ENCODE assay signal across 10 cellular contexts in the genomic region with DNA sequence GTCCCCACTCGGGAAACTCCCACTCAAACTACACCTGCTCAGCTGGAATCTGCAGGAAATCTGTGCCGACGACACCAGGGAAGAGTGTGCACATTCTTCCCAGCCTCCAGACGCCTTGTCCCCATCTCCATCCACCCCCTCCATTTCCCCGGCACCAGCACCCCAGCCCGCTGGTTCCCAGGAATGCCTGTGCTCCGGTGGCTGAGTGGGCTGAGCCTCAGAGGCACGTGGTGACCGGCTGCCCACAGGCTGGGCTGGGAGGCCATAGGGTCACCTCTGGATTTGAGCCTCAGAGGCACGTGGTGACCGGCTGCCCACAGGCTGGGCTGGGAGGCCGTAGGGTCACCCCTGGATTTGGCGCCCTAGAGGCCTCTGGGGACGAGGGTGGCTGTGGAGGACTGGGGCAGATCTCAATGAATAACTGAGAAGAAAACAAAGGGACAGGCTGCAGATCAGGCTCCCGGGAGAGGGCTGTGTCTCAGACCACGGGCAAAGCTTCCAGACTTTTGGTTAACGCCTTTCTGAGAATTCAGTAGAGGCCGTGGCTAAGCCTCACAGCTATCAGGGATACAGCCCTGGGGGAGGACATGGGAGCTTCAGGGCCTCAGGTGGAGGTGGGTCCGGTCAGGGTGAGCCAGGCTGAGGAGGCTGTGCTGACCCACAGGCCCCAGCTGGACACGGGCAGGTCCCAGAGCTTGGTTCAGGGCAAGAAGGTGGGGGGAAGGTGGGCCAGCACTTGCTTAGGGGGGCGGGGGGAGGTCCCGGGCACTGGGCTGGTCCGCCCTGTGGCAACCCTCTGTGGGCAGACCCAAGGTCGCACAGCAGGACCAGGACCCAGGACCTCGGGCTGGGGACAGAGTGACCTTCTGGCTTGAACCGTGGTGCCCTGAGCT. TPM values are rescaled to one million over a fixed set of nuclear protein-coding genes. Genes with fewer than 3 reads are reported as not detected.
A peak's percentile ranks its signal among the peaks of the same experiment; 100 is the strongest.
DNase-seq lines count a peak whose midpoint lies in the region; ATAC-seq, FAIRE-seq and TF ChIP-seq lines count a peak whose summit lies in the region.
"Had no signal": no experiment of that assay in that cellular context is flagged by ENCODE, and none has a peak within 500 bp of the region (broad histone marks: within the 10 kb centered on the region; RNA-seq: fewer than 3 reads in every experiment).

No MANE protein-coding gene starts in this region.

- no peak overlapping the region for H3K27ac ChIP-seq in CD4-positive, alpha-beta T cell (ENCODE audit: low read depth, low read length)
- no peak overlapping the region for H3K27ac ChIP-seq in WERI-Rb-1

- H3K36me3 Mint-ChIP-seq in CD4-positive, alpha-beta T cell (ENCODE audit: low read depth), result no peaks in the 10 kb centered on the region
- H3K36me3 Mint-ChIP-seq in chondrocyte (ENCODE audit: low read depth) (no peaks in the 10 kb centered on the region), neural crest cell (ENCODE audit: low read depth) (peaks cover 7% of the 10 kb centered on the region)

- H3K4me1 Mint-ChIP-seq in CD4-positive, alpha-beta T cell (ENCODE audit: low read depth), result no peaks in the 10 kb centered on the region
- no peaks in the 10 kb centered on the region for H3K4me1 Mint-ChIP-seq in chondrocyte (ENCODE audit: low read depth)
- peaks cover 6% of the 10 kb centered on the region for H3K4me1 Mint-ChIP-seq in neural crest cell

- H3K27me3 ChIP-seq in CD4-positive, alpha-beta T cell (ENCODE audit: control insufficient read depth, insufficient read depth, low read length), result no peaks in the 10 kb centered on the region
- no peaks in the 10 kb centered on the region for H3K27me3 ChIP-seq in WERI-Rb-1 (ENCODE audit: insufficient read depth, low read depth, severe bottlenecking)
- H3K27me3 ChIP-seq: esophagus squamous epithelium had no signal

- intact Hi-C loops in CD4-positive, alpha-beta T cell (cut with DNase I, micrococcal nuclease), result loop anchor here (2.0 to 5.0 kb wide), 2 partner anchors 34 to 51 kb away; partner anchors contain the start of gene TNFRSF18 (in 1 of the 2)

- peaks cover 16% of the 10 kb centered on the region for H3K9me3 Mint-ChIP-seq in CD4-positive, alpha-beta T cell
- H3K9me3 Mint-ChIP-seq in chondrocyte (ENCODE audit: low read depth) (peaks cover 19% of the 10 kb centered on the region), neural crest cell (peaks cover 18% of the 10 kb centered on the region)

- H3K27ac Mint-ChIP-seq in CD4-positive, alpha-beta T cell, result peak overlapping the region; percentile 42
- peak overlapping the region; percentile 27 for H3K27ac Mint-ChIP-seq in chondrocyte (ENCODE audit: unreplicated experiment)
- no peak overlapping the region for H3K27ac Mint-ChIP-seq in neural crest cell (ENCODE audit: unreplicated experiment)

- no peak for FAIRE-seq in GM12891 (lab: Jason Lieb, UNC)

- H3K9me3 ChIP-seq in CD4-positive, alpha-beta T cell (ENCODE audit: control insufficient read depth, low read length), result no peaks in the 10 kb centered on the region
- H3K9me3 ChIP-seq in WERI-Rb-1 (ENCODE audit: severe bottlenecking), result peaks cover 12% of the 10 kb centered on the region

- H3K27me3 Mint-ChIP-seq in CD4-positive, alpha-beta T cell, result no peaks in the 10 kb centered on the region
- H3K27me3 Mint-ChIP-seq in chondrocyte (ENCODE audit: low read depth) (no peaks in the 10 kb centered on the region), neural crest cell (ENCODE audit: low read depth) (peaks cover 5% of the 10 kb centered on the region)

- peak overlapping the region; percentile 80 for H3K4me3 Mint-ChIP-seq in CD4-positive, alpha-beta T cell
- no peak overlapping the region for H3K4me3 Mint-ChIP-seq in chondrocyte (ENCODE audit: unreplicated experiment)
- H3K4me3 Mint-ChIP-seq in neural crest cell, result peak overlapping the region; percentile 49

- no peak for TF ChIP-seq POLR2A in GM12891 (IDR thresholded peaks at IDR 0.05; ENCODE audit: low read depth, low read length)

- CTCF ChIA-PET in CD4-positive, alpha-beta T cell (lab: Charles Lee), result no interaction called here

- no peak for TF ChIP-seq CTCF in CD4-positive, alpha-beta T cell (IDR thresholded peaks at IDR 0.05)
- TF ChIP-seq CTCF in chondrocyte (IDR thresholded peaks at IDR 0.05) (no peak), neural crest cell (conservative IDR thresholded peaks at IDR 0.05) (no peak), WERI-Rb-1 (IDR thresholded peaks at IDR 0.05; ENCODE audit: low read depth, low read length) (no peak)

- no peak for DNase-seq in CD4-positive, alpha-beta T cell
- peak; percentile 74 for DNase-seq in HK-2 (ENCODE audit: unreplicated experiment)
- DNase-seq in chondrocyte (ENCODE audit: low spot score), result no peak
- DNase-seq in neural crest cell (ENCODE audit: low read depth, low spot score), result no peak
- DNase-seq in GM12891 (ENCODE audit: insufficient read length, low spot score), result no peak
- no peak for DNase-seq in NCI-H2171 (lab: John Stamatoyannopoulos, UW)
- DNase-seq in WERI-Rb-1, result no peak
- DNase-seq: GF-D8, KBM-7 had no signal

- no peak for ATAC-seq in CD4-positive, alpha-beta T cell (ENCODE audit: poor library complexity)

- POLR2A ChIA-PET in CD4-positive, alpha-beta T cell (lab: Charles Lee), result interaction anchor here (0.7 kb wide), 1 partner anchor 192 kb away, joined by 3 read pairs; no protein-coding TSS in a partner anchor

- H3K4me3 ChIP-seq in WERI-Rb-1 (ENCODE audit: low read depth, low read length), result no peak overlapping the region

- H3K36me3 ChIP-seq in WERI-Rb-1, result no peaks in the 10 kb centered on the region
- H3K36me3 ChIP-seq: esophagus squamous epithelium had no signal

TF ChIP-seq in GM12891, 5 proteins besides CTCF, POLR2A, EP300 and RAD21:
- TF ChIP-seq POU2F2 (IDR thresholded peaks at IDR 0.05; ENCODE audit: low read depth, low read length) (no peak), SPI1 (IDR thresholded peaks at IDR 0.05; ENCODE audit: low read depth, low read length) (no peak), PAX5 (IDR thresholded peaks at IDR 0.05; ENCODE audit: insufficient read depth, low read length, severe bottlenecking) (no peak), TAF1 (IDR thresholded peaks at IDR 0.05; ENCODE audit: low read depth, low read length) (no peak)
TF ChIP-seq in GM12891: peak in this region for 0.

RNA-seq across cellular contexts. Expression of gene TTLL10, which starts 17.3 kb away (rescaled TPM):
- under 1 TPM; 0.11 to 0.59 TPM for total RNA-seq in CD4-positive, alpha-beta T cell
- total RNA-seq in chondrocyte (not detected in 3 replicates), neural crest cell (not detected in 2 replicates)
- not detected for polyA plus RNA-seq in GM12891 (2012; ENCODE audit: low read depth, missing spikeins)

RNA-seq across cellular contexts. Expression of gene C1orf159, which starts 40.5 kb away (rescaled TPM):
- 10 to 100 TPM; 11.1 to 11.3 TPM for total RNA-seq in CD4-positive, alpha-beta T cell
- total RNA-seq in chondrocyte, result 9.2 to 15.1 TPM (median 9.2 TPM) in 3 replicates
- total RNA-seq in neural crest cell, result 26.1 and 26.2 TPM in 2 replicates
- polyA plus RNA-seq in GM12891 (2012; ENCODE audit: low read depth, missing spikeins), result 7.1 TPM

RNA-seq across cellular contexts. Expression of gene TNFRSF18, which starts 50.0 kb away (rescaled TPM):
- total RNA-seq in CD4-positive, alpha-beta T cell, result 10 to 100 TPM; 14.8 to 17.8 TPM
- total RNA-seq in chondrocyte (not detected in 3 replicates), neural crest cell (not detected in 2 replicates)
- 13.1 TPM for polyA plus RNA-seq in GM12891 (2012; ENCODE audit: low read depth, missing spikeins)

RNA-seq across cellular contexts. Expression of gene TNFRSF4, which starts 57.6 kb away (rescaled TPM):
- total RNA-seq in CD4-positive, alpha-beta T cell, result 10 to 100 TPM; 27.6 to 28.6 TPM
- total RNA-seq in chondrocyte (0.24 to 0.59 TPM in 2 of 3 replicates, not detected in the other), neural crest cell (0.19 and 0.20 TPM in 2 replicates)
- polyA plus RNA-seq in GM12891 (2012; ENCODE audit: low read depth, missing spikeins), result 13.1 TPM

Comparison
In these comparisons a context has a peak if more than half of its experiments do, and no peak if none do; other contexts are left out.
1. RNA of gene TNFRSF18, which starts 50.0 kb away (total RNA-seq): 14.8 to 17.8 TPM in CD4-positive, alpha-beta T cell; not detected in chondrocyte and not detected in neural crest cell; every median in the first group is over 10 times any median in the second.